Comparison of ENCODE assay signal across 1 cellular context in the genomic region with DNA sequence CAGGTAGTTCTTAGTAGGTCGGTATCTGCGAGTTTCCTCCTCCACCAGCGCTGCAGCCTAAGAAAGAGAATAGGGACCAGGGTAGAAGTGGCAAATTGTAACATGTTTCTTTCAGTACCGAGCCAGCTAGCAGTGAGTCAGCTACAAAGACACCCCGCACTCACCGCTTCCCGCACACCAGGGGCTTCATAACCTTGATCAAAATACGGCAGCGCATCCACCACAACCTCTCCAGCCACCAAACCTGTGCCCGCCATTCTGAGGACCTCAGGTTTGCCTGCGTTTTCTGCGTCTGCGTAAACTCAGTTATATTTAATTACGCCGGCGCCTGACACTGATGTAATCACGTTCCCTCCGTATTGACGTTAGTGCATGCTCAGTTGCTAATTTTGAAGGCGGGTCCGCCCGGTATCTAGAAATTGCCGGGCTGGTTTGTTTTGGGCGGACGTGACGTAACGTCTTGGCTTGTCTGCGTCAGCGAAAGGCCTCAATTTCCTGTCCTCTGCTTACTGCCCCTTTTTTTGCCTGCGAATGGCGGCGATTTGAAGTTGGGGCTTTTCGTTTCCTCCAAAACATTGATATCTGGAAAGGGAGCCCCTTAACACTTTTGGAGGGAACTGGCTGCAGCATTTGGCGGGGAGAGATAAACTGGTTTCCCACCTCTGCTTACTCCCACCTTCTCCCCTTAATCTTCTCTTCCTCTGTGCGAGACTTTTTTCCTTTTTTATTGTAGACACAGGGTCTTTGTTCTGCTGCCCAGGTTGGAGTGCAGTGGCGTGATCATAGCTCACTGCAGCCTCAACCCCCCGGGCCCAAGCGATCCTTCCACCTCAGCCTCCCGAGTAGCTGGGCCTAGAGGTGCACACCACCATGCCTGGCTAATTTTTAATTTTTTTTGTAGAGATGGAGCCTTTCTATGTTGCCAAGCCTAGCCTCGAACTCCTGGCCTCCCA.
TF ChIP-seq lines count a peak whose summit lies in the region.

A gene (minus strand): TSS at position 281 of the 953 bp plus-strand sequence. CDS start 24 bp downstream, at position 257.

TF ChIP-seq in HepG2, 621 proteins besides CTCF, POLR2A, EP300 and RAD21 (continued from another document and continues in another):
- TF ChIP-seq, protein P1, sequence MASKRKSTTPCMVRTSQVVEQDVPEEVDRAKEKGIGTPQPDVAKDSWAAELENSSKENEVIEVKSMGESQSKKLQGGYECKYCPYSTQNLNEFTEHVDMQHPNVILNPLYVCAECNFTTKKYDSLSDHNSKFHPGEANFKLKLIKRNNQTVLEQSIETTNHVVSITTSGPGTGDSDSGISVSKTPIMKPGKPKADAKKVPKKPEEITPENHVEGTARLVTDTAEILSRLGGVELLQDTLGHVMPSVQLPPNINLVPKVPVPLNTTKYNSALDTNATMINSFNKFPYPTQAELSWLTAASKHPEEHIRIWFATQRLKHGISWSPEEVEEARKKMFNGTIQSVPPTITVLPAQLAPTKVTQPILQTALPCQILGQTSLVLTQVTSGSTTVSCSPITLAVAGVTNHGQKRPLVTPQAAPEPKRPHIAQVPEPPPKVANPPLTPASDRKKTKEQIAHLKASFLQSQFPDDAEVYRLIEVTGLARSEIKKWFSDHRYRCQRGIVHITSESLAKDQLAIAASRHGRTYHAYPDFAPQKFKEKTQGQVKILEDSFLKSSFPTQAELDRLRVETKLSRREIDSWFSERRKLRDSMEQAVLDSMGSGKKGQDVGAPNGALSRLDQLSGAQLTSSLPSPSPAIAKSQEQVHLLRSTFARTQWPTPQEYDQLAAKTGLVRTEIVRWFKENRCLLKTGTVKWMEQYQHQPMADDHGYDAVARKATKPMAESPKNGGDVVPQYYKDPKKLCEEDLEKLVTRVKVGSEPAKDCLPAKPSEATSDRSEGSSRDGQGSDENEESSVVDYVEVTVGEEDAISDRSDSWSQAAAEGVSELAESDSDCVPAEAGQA (IDR thresholded peaks at IDR 0.05; ENCODE audit: low read depth) = peak; percentile 94
- TF ChIP-seq, protein P1 (CRISPR knock-in tag; IDR thresholded peaks at IDR 0.05; ENCODE audit: borderline replicate concordance) = 0 out of 2 replicates have a peak, but pooled peaks have one; percentile 17
- TF ChIP-seq SMYD3 (CRISPR knock-in tag; IDR thresholded peaks at IDR 0.05) (no peak), KLF6 (CRISPR knock-in tag; IDR thresholded peaks at IDR 0.05) (peak; percentile 49; the same call in 1 of the 2 replicates), HCFC1 (IDR thresholded peaks at IDR 0.05; ENCODE audit: low read depth, low read length) (0 out of 2 replicates have a peak, but pooled peaks have one; percentile 12), NR2C2 (CRISPR knock-in tag; IDR thresholded peaks at IDR 0.05; ENCODE audit: borderline replicate concordance) (peak; percentile 39; the same call in 1 of the 2 replicates), SALL2 (CRISPR knock-in tag; IDR thresholded peaks at IDR 0.05) (0 out of 2 replicates have a peak, but pooled peaks have one; percentile 36), ZNF451 (CRISPR knock-in tag; IDR thresholded peaks at IDR 0.05) (no peak), MXI1 (IDR thresholded peaks at IDR 0.05; ENCODE audit: borderline replicate concordance, low read depth, low read length) (peak; percentile 88; the same call in 2 of the 3 replicates), ATF1 (CRISPR knock-in tag; IDR thresholded peaks at IDR 0.05) (peak; percentile 97), NBN (conservative IDR thresholded peaks at IDR 0.05) (no peak), CENPT (CRISPR knock-in tag; IDR thresholded peaks at IDR 0.05; ENCODE audit: low read depth) (no peak), ZNF768 (CRISPR knock-in tag; IDR thresholded peaks at IDR 0.05) (no peak), ZNF431 (CRISPR knock-in tag; IDR thresholded peaks at IDR 0.05; ENCODE audit: borderline replicate concordance, low read depth) (no peak), SP1 (IDR thresholded peaks at IDR 0.05) (no peak), SP1 (CRISPR knock-in tag; IDR thresholded peaks at IDR 0.05) (no peak), RBAK (CRISPR knock-in tag; IDR thresholded peaks at IDR 0.05) (no peak), ZMYM2 (CRISPR knock-in tag; IDR thresholded peaks at IDR 0.05) (peak; percentile 64; the same call in 1 of the 2 replicates), ZMYM4 (CRISPR knock-in tag; IDR thresholded peaks at IDR 0.05) (peak; percentile 91)
- TF ChIP-seq, protein P2, sequence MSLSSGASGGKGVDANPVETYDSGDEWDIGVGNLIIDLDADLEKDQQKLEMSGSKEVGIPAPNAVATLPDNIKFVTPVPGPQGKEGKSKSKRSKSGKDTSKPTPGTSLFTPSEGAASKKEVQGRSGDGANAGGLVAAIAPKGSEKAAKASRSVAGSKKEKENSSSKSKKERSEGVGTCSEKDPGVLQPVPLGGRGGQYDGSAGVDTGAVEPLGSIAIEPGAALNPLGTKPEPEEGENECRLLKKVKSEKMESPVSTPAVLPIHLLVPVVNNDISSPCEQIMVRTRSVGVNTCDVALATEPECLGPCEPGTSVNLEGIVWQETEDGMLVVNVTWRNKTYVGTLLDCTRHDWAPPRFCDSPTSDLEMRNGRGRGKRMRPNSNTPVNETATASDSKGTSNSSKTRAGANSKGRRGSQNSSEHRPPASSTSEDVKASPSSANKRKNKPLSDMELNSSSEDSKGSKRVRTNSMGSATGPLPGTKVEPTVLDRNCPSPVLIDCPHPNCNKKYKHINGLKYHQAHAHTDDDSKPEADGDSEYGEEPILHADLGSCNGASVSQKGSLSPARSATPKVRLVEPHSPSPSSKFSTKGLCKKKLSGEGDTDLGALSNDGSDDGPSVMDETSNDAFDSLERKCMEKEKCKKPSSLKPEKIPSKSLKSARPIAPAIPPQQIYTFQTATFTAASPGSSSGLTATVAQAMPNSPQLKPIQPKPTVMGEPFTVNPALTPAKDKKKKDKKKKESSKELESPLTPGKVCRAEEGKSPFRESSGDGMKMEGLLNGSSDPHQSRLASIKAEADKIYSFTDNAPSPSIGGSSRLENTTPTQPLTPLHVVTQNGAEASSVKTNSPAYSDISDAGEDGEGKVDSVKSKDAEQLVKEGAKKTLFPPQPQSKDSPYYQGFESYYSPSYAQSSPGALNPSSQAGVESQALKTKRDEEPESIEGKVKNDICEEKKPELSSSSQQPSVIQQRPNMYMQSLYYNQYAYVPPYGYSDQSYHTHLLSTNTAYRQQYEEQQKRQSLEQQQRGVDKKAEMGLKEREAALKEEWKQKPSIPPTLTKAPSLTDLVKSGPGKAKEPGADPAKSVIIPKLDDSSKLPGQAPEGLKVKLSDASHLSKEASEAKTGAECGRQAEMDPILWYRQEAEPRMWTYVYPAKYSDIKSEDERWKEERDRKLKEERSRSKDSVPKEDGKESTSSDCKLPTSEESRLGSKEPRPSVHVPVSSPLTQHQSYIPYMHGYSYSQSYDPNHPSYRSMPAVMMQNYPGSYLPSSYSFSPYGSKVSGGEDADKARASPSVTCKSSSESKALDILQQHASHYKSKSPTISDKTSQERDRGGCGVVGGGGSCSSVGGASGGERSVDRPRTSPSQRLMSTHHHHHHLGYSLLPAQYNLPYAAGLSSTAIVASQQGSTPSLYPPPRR (CRISPR knock-in tag; IDR thresholded peaks at IDR 0.05; ENCODE audit: borderline replicate concordance) = no peak
- TF ChIP-seq, protein P3, sequence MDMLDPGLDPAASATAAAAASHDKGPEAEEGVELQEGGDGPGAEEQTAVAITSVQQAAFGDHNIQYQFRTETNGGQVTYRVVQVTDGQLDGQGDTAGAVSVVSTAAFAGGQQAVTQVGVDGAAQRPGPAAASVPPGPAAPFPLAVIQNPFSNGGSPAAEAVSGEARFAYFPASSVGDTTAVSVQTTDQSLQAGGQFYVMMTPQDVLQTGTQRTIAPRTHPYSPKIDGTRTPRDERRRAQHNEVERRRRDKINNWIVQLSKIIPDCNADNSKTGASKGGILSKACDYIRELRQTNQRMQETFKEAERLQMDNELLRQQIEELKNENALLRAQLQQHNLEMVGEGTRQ (IDR thresholded peaks at IDR 0.05; ENCODE audit: low read depth, low read length) = no peak
- TF ChIP-seq, protein P3 (CRISPR knock-in tag; IDR thresholded peaks at IDR 0.05; ENCODE audit: borderline replicate concordance) = no peak
- TF ChIP-seq, protein P4, sequence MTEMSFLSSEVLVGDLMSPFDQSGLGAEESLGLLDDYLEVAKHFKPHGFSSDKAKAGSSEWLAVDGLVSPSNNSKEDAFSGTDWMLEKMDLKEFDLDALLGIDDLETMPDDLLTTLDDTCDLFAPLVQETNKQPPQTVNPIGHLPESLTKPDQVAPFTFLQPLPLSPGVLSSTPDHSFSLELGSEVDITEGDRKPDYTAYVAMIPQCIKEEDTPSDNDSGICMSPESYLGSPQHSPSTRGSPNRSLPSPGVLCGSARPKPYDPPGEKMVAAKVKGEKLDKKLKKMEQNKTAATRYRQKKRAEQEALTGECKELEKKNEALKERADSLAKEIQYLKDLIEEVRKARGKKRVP (CRISPR knock-in tag; IDR thresholded peaks at IDR 0.05) = peak in 1 of 2 experiments; percentile 87; a peak in 2 of 4 replicates
- TF ChIP-seq, protein P5, sequence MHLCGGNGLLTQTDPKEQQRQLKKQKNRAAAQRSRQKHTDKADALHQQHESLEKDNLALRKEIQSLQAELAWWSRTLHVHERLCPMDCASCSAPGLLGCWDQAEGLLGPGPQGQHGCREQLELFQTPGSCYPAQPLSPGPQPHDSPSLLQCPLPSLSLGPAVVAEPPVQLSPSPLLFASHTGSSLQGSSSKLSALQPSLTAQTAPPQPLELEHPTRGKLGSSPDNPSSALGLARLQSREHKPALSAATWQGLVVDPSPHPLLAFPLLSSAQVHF (CRISPR knock-in tag; IDR thresholded peaks at IDR 0.05) = no peak
- TF ChIP-seq, protein P6, sequence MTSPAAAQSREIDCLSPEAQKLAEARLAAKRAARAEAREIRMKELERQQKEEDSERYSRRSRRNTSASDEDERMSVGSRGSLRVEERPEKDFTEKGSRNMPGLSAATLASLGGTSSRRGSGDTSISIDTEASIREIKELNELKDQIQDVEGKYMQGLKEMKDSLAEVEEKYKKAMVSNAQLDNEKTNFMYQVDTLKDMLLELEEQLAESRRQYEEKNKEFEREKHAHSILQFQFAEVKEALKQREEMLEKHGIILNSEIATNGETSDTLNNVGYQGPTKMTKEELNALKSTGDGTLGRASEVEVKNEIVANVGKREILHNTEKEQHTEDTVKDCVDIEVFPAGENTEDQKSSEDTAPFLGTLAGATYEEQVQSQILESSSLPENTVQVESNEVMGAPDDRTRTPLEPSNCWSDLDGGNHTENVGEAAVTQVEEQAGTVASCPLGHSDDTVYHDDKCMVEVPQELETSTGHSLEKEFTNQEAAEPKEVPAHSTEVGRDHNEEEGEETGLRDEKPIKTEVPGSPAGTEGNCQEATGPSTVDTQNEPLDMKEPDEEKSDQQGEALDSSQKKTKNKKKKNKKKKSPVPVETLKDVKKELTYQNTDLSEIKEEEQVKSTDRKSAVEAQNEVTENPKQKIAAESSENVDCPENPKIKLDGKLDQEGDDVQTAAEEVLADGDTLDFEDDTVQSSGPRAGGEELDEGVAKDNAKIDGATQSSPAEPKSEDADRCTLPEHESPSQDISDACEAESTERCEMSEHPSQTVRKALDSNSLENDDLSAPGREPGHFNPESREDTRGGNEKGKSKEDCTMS (CRISPR knock-in tag; conservative IDR thresholded peaks at IDR 0.05) = no peak
- TF ChIP-seq, protein P7, sequence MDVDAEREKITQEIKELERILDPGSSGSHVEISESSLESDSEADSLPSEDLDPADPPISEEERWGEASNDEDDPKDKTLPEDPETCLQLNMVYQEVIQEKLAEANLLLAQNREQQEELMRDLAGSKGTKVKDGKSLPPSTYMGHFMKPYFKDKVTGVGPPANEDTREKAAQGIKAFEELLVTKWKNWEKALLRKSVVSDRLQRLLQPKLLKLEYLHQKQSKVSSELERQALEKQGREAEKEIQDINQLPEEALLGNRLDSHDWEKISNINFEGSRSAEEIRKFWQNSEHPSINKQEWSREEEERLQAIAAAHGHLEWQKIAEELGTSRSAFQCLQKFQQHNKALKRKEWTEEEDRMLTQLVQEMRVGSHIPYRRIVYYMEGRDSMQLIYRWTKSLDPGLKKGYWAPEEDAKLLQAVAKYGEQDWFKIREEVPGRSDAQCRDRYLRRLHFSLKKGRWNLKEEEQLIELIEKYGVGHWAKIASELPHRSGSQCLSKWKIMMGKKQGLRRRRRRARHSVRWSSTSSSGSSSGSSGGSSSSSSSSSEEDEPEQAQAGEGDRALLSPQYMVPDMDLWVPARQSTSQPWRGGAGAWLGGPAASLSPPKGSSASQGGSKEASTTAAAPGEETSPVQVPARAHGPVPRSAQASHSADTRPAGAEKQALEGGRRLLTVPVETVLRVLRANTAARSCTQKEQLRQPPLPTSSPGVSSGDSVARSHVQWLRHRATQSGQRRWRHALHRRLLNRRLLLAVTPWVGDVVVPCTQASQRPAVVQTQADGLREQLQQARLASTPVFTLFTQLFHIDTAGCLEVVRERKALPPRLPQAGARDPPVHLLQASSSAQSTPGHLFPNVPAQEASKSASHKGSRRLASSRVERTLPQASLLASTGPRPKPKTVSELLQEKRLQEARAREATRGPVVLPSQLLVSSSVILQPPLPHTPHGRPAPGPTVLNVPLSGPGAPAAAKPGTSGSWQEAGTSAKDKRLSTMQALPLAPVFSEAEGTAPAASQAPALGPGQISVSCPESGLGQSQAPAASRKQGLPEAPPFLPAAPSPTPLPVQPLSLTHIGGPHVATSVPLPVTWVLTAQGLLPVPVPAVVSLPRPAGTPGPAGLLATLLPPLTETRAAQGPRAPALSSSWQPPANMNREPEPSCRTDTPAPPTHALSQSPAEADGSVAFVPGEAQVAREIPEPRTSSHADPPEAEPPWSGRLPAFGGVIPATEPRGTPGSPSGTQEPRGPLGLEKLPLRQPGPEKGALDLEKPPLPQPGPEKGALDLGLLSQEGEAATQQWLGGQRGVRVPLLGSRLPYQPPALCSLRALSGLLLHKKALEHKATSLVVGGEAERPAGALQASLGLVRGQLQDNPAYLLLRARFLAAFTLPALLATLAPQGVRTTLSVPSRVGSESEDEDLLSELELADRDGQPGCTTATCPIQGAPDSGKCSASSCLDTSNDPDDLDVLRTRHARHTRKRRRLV (CRISPR knock-in tag; IDR thresholded peaks at IDR 0.05) = no peak
